Comparison of ENCODE assay signal across 8 cellular contexts in genomic region chr10:14838582-14839304, GRCh38. TPM values are rescaled to one million over a fixed set of nuclear protein-coding genes. Genes with fewer than 3 reads are reported as not detected.
A peak's percentile ranks its signal among the peaks of the same experiment; 100 is the strongest.
DNase-seq lines count a peak whose midpoint lies in the region; ATAC-seq and TF ChIP-seq lines count a peak whose summit lies in the region.

No MANE protein-coding gene starts in this region.

- DNase-seq in BJ (ENCODE audit: low read depth) (no peak), NCI-H146 treated with DMSO at 0.1 percent for 48 hours (lab: John Stamatoyannopoulos, UW; ENCODE audit: unreplicated experiment) (peak; percentile 14), activated gamma-delta T cell (lab: John Stamatoyannopoulos, UW) (peak; percentile 27), germinal center (ENCODE audit: low spot score) (peak; percentile 57), osteocyte (ENCODE audit: extremely low spot score, unreplicated experiment) (no peak), NCI-H226 (no peak)

- H3K27ac Mint-ChIP-seq in osteocyte (ENCODE audit: unreplicated experiment): peak overlapping the region; percentile 94

- CTCF ChIA-PET in BJ (lab: Yijun Ruan, JAX): interaction anchor here (1.0 to 1.7 kb wide), 3 partner anchors 12 to 302 kb away, joined by 3 to 13 read pairs (median 4); no protein-coding TSS in a partner anchor

- peaks cover 24% of the 10 kb centered on the region for H3K4me1 Mint-ChIP-seq in osteocyte (ENCODE audit: unreplicated experiment)

- TF ChIP-seq CTCF in BJ (IDR thresholded peaks at IDR 0.05; ENCODE audit: insufficient read depth, low read depth, low read length): no peak
- TF ChIP-seq CTCF in osteocyte (IDR thresholded peaks at IDR 0.05): no peak

- H3K27me3 Mint-ChIP-seq in osteocyte (ENCODE audit: unreplicated experiment): no peaks in the 10 kb centered on the region

- H3K4me3 ChIP-seq in BJ (ENCODE audit: low read depth, low read length): peak overlapping the region; percentile 84

- H3K9me3 Mint-ChIP-seq in osteocyte (ENCODE audit: unreplicated experiment): no peaks in the 10 kb centered on the region

- peaks cover 8% of the 10 kb centered on the region for H3K36me3 ChIP-seq in BJ (ENCODE audit: control insufficient read depth, insufficient read depth, low read length)

- H3K4me3 Mint-ChIP-seq in osteocyte (ENCODE audit: unreplicated experiment): peak overlapping the region; percentile 93

- peaks cover 16% of the 10 kb centered on the region for H3K36me3 Mint-ChIP-seq in osteocyte (ENCODE audit: unreplicated experiment)

- POLR2A ChIA-PET in BJ (lab: Charles Lee): interaction anchor here (0.6 kb wide), 1 partner anchor 249 kb away, joined by 11 read pairs; no protein-coding TSS in a partner anchor

- ATAC-seq in GM21423 (IDR thresholded peaks at IDR 0.05; ENCODE audit: unreplicated experiment) (peak; percentile 7), HG02981 (IDR thresholded peaks at IDR 0.05; ENCODE audit: unreplicated experiment) (no peak)

- no peaks in the 10 kb centered on the region for H3K27me3 ChIP-seq in BJ (ENCODE audit: control insufficient read depth, insufficient read depth, low read length)

RNA-seq across cellular contexts. Expression of gene HSPA14, which starts 0.6 kb away (rescaled TPM):
- 5.4 and 10.0 TPM in 2 replicates for polyA plus RNA-seq in BJ (2011; rRNA removed)
- 0.90 and 1.1 TPM in 2 replicates for polyA minus RNA-seq in BJ (2011; rRNA and poly(A)+ RNA removed)
- total RNA-seq in osteocyte: 9.5 and 9.9 TPM in 2 replicates

RNA-seq across cellular contexts. Expression of gene MSANTD7, which starts 0.6 kb away (rescaled TPM):
- polyA plus RNA-seq in BJ (2011; rRNA removed): 4.2 and 5.1 TPM in 2 replicates
- polyA minus RNA-seq in BJ (2011; rRNA and poly(A)+ RNA removed): 10.0 and 12.7 TPM in 2 replicates
- total RNA-seq in osteocyte: 13.6 and 13.8 TPM in 2 replicates

RNA-seq across cellular contexts. Expression of gene CDNF, which starts 0.9 kb away (rescaled TPM):
- polyA plus RNA-seq in BJ (2011; rRNA removed): 1.0 and 1.1 TPM in 2 replicates
- 1.00 TPM in 1 of 2 replicates, not detected in the other for polyA minus RNA-seq in BJ (2011; rRNA and poly(A)+ RNA removed)
- total RNA-seq in osteocyte: 1.0 and 2.9 TPM in 2 replicates

RNA-seq across cellular contexts. Expression of gene SUV39H2, which starts 39.9 kb away (rescaled TPM):
- 2.2 and 5.7 TPM in 2 replicates for polyA plus RNA-seq in BJ (2011; rRNA removed)
- polyA minus RNA-seq in BJ (2011; rRNA and poly(A)+ RNA removed): 2.2 and 2.9 TPM in 2 replicates
- 8.2 and 9.8 TPM in 2 replicates for total RNA-seq in osteocyte

Comparison
In these comparisons a context has a peak if more than half of its experiments do, and no peak if none do; other contexts are left out.
1. DNase-seq: peak in NCI-H146 treated with DMSO at 0.1 percent for 48 hours (single experiment), activated gamma-delta T cell (single experiment) and germinal center (single experiment); none in BJ (single experiment), osteocyte (single experiment) and NCI-H226 (single experiment).